In the genomic region with DNA sequence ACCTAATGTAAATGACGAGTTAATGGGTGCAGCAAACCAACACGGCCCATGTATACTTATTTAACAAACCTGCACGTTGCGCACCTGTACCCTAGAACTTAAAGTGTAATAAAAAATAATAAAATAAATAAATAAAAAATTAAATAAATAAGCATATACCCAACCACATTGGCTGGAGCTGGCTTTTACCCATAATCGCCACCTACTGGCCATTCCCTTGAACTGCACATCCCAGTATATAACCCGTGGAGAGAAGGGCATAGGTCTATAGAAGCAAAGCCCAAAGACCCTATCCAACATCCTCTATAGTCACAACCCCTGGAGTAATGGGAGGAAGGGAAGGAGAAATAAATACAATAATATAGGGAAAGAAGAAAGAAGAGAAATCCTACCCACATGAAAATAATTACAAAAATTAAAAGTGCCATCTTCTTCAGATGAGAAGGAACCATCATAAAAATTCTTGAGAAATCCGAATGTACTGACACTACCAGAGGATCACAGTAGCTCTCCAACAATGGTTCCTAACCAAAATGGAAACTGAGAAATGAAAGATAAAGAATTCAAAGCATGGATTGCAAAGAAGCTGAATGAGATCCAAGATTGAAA, we compare ENCODE assay signal across 8 cellular contexts.
DNase-seq lines count a peak whose midpoint lies in the region; ATAC-seq and TF ChIP-seq lines count a peak whose summit lies in the region.

No MANE protein-coding gene starts in this region.

- no peak overlapping the region for H2AFZ ChIP-seq in SK-N-SH (ENCODE audit: low read depth)

- no peak overlapping the region for H3K9ac ChIP-seq in SK-N-SH

- TF ChIP-seq EP300 in SK-N-SH (IDR thresholded peaks at IDR 0.05; ENCODE audit: borderline replicate concordance in 1 of 2, low read depth in 1 of 2, low read length in 1 of 2), result no peak

- DNase-seq in SHP77 (lab: John Stamatoyannopoulos, UW) (peak; percentile 17 to 30), SHP77 treated with DMSO at 0.1 percent for 48 hours (lab: John Stamatoyannopoulos, UW) (no peak), SK-N-SH (peak; percentile 37), erythroblast (lab: John Stamatoyannopoulos, UW) (peak; percentile 9 to 47), retinal pigment epithelial cell (ENCODE audit: low read depth) (no peak), amygdala (lab: John Stamatoyannopoulos, UW) (no peak)

- WGBS in SK-N-SH (ENCODE audit: low lambda C conversion rate), result 74% methylated on average over 7 of the region's 7 CpGs

- ATAC-seq in GM19455 (IDR thresholded peaks at IDR 0.05; ENCODE audit: unreplicated experiment) (peak; percentile 88), HG03457 (IDR thresholded peaks at IDR 0.05; ENCODE audit: unreplicated experiment) (peak; percentile 80)

- POLR2A ChIA-PET in SK-N-SH (lab: Yijun Ruan, JAX), result no interaction called here

- H4K20me1 ChIP-seq in SK-N-SH (ENCODE audit: insufficient read depth), result no peaks in the 10 kb centered on the region

- TF ChIP-seq POLR2A in erythroblast (IDR thresholded peaks at IDR 0.05; ENCODE audit: low read length), result no peak

- CTCF ChIA-PET in SK-N-SH (lab: Yijun Ruan, JAX), result interaction anchor here (0.7 to 1.3 kb wide), 4 partner anchors 14 to 850 kb away, joined by 3 to 4 read pairs (median 3); no protein-coding TSS in a partner anchor

- TF ChIP-seq CTCF in SK-N-SH (IDR thresholded peaks at IDR 0.05), result peak; percentile 69
- TF ChIP-seq CTCF in retinal pigment epithelial cell (conservative IDR thresholded peaks at IDR 0.05; ENCODE audit: low read depth, low read length), result peak; percentile 72

- peaks cover 8% of the 10 kb centered on the region for H3F3A ChIP-seq in SK-N-SH (replicated peaks; ENCODE audit: insufficient read depth)

- no peaks in the 10 kb centered on the region for H3K27me3 ChIP-seq in SK-N-SH (ENCODE audit: insufficient read depth)

- TF ChIP-seq RAD21 in SK-N-SH (IDR thresholded peaks at IDR 0.05; ENCODE audit: low read length), result no peak

- peaks cover 26% of the 10 kb centered on the region for H3K79me2 ChIP-seq in SK-N-SH (ENCODE audit: insufficient read depth)

- no peaks in the 10 kb centered on the region for H3K9me2 ChIP-seq in SK-N-SH

- H3K36me3 ChIP-seq in SK-N-SH (replicated peaks in 1 of 2; ENCODE audit: control insufficient read depth in 1 of 2, insufficient read depth in 2 of 2, low read length in 1 of 2), result peaks cover 43 to 70% of the 10 kb centered on the region in 2 experiments

- no peak overlapping the region for H3K4me2 ChIP-seq in SK-N-SH

- H3K27ac ChIP-seq in SK-N-SH (ENCODE audit: low read depth in 2 of 2, low read length in 1 of 2), result no peak overlapping the region

- no peak overlapping the region; a peak in 2 of 4 replicates for H3K4me3 ChIP-seq in SK-N-SH (ENCODE audit: low read depth in 2 of 2, low read length in 1 of 2)
- no peak overlapping the region for H3K4me3 ChIP-seq in retinal pigment epithelial cell (ENCODE audit: low read length)

- peaks cover 6% of the 10 kb centered on the region; the same call in 1 of the 2 replicates for H3K9me3 ChIP-seq in SK-N-SH

- H3K4me1 ChIP-seq in SK-N-SH (ENCODE audit: control insufficient read depth in 1 of 2, insufficient read depth in 2 of 2, low read depth in 1 of 2, low read length in 1 of 2), result peaks cover 0 to 4% of the 10 kb centered on the region in 2 experiments; a peak in 1 of 4 replicates

TF ChIP-seq in SK-N-SH, 30 proteins besides CTCF, POLR2A, EP300 and RAD21:
- TF ChIP-seq FOSL2 (IDR thresholded peaks at IDR 0.05; ENCODE audit: borderline replicate concordance, low read depth) (no peak), JUND (IDR thresholded peaks at IDR 0.05) (no peak; the same call in 1 of the 2 replicates), GABPA (IDR thresholded peaks at IDR 0.05; ENCODE audit: low read depth) (no peak), GATA2 (CRISPR knock-in tag; IDR thresholded peaks at IDR 0.05) (no peak), TEAD4 (IDR thresholded peaks at IDR 0.05; ENCODE audit: borderline replicate concordance, insufficient read depth) (no peak), FOXJ3 (CRISPR knock-in tag; IDR thresholded peaks at IDR 0.05) (no peak), MXI1 (IDR thresholded peaks at IDR 0.05; ENCODE audit: low read depth, low read length) (no peak), ELF1 (IDR thresholded peaks at IDR 0.05) (no peak), RCOR1 (IDR thresholded peaks at IDR 0.05; ENCODE audit: low read length) (no peak)
- TF ChIP-seq, protein P1, sequence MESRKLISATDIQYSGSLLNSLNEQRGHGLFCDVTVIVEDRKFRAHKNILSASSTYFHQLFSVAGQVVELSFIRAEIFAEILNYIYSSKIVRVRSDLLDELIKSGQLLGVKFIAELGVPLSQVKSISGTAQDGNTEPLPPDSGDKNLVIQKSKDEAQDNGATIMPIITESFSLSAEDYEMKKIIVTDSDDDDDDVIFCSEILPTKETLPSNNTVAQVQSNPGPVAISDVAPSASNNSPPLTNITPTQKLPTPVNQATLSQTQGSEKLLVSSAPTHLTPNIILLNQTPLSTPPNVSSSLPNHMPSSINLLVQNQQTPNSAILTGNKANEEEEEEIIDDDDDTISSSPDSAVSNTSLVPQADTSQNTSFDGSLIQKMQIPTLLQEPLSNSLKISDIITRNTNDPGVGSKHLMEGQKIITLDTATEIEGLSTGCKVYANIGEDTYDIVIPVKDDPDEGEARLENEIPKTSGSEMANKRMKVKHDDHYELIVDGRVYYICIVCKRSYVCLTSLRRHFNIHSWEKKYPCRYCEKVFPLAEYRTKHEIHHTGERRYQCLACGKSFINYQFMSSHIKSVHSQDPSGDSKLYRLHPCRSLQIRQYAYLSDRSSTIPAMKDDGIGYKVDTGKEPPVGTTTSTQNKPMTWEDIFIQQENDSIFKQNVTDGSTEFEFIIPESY (IDR thresholded peaks at IDR 0.05; ENCODE audit: borderline replicate concordance, low read depth), result no peak
- TF ChIP-seq, protein P2, sequence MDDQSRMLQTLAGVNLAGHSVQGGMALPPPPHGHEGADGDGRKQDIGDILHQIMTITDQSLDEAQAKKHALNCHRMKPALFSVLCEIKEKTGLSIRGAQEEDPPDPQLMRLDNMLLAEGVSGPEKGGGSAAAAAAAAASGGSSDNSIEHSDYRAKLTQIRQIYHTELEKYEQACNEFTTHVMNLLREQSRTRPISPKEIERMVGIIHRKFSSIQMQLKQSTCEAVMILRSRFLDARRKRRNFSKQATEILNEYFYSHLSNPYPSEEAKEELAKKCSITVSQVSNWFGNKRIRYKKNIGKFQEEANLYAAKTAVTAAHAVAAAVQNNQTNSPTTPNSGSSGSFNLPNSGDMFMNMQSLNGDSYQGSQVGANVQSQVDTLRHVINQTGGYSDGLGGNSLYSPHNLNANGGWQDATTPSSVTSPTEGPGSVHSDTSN (IDR thresholded peaks at IDR 0.05), result no peak
- TF ChIP-seq, protein P3, sequence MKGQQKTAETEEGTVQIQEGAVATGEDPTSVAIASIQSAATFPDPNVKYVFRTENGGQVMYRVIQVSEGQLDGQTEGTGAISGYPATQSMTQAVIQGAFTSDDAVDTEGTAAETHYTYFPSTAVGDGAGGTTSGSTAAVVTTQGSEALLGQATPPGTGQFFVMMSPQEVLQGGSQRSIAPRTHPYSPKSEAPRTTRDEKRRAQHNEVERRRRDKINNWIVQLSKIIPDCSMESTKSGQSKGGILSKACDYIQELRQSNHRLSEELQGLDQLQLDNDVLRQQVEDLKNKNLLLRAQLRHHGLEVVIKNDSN (IDR thresholded peaks at IDR 0.05; ENCODE audit: borderline replicate concordance, low read depth), result no peak

Comparison
In these comparisons a context has a peak if more than half of its experiments do, and no peak if none do; other contexts are left out.
1. DNase-seq: peak in SHP77 (2 of 2), SK-N-SH (single experiment) and erythroblast (2 of 2); none in SHP77 treated with DMSO at 0.1 percent for 48 hours (single experiment), retinal pigment epithelial cell (single experiment) and amygdala (0 of 56).